Comparison of ENCODE assay signal across 29 cellular contexts in genomic region chr4:6748286-6748685, GRCh38. TPM values are rescaled to one million over a fixed set of nuclear protein-coding genes. Genes with fewer than 3 reads are reported as not detected.
DNase-seq lines count a peak whose midpoint lies in the region; ATAC-seq and TF ChIP-seq lines count a peak whose summit lies in the region.
"Had no signal": no experiment of that assay in that cellular context is flagged by ENCODE, and none has a peak within 500 bp of the region (broad histone marks: within the 10 kb centered on the region; RNA-seq: fewer than 3 reads in every experiment).

No MANE protein-coding gene starts in this region.

- peaks cover 2% of the 10 kb centered on the region for H3F3A ChIP-seq in neural progenitor cell (ENCODE audit: low read depth)

- no peak overlapping the region for H3K9ac ChIP-seq in neural progenitor cell
- H3K9ac ChIP-seq: parathyroid adenoma had no signal

- TF ChIP-seq CTCF in RWPE1 (conservative IDR thresholded peaks at IDR 0.05; ENCODE audit: low read depth) (no peak), esophagus squamous epithelium (IDR thresholded peaks at IDR 0.05) (no peak), neural progenitor cell (IDR thresholded peaks at IDR 0.05) (no peak), upper lobe of left lung (IDR thresholded peaks at IDR 0.05) (no peak)

- H3K4me3 ChIP-seq in esophagus squamous epithelium (no peak overlapping the region), neural progenitor cell (no peak overlapping the region), upper lobe of left lung (no peak overlapping the region)
- H3K4me3 ChIP-seq: heart right ventricle, mucosa of descending colon, smooth muscle cell, testis had no signal

- intact Hi-C loops in esophagus squamous epithelium (cut with DNase I): no loop called here

- WGBS in esophagus squamous epithelium, 2 donors: 83 to 84% methylated on average over 5 to 8 of the region's 9 CpGs
- WGBS in upper lobe of left lung, 2 donors: 83 to 89% methylated on average over 7 to 9 of the region's 9 CpGs

- no peaks in the 10 kb centered on the region for H3K79me2 ChIP-seq in neural progenitor cell (ENCODE audit: low read depth)
- H3K79me2 ChIP-seq: parathyroid adenoma had no signal

- no peak for TF ChIP-seq POLR2A in esophagus squamous epithelium (IDR thresholded peaks at IDR 0.05)
- no peak for TF ChIP-seq POLR2A in upper lobe of left lung (IDR thresholded peaks at IDR 0.05)

- CTCF ChIA-PET in RWPE1 (lab: Yijun Ruan, JAX): no interaction called here

- POLR2A ChIA-PET in RWPE1 (lab: Yijun Ruan, JAX; ENCODE audit: low non-redundant PET): no interaction called here

- peak overlapping the region; percentile 37 for H3K27ac Mint-ChIP-seq in neural progenitor cell
- H3K27ac Mint-ChIP-seq: activated CD8-positive, alpha-beta memory T cell treated with anti-CD3 and anti-CD28 coated beads, Interleukin-2, amount 10 ng/mL, durations not matched to agents 7 days and 5 days; activated naive CD8-positive, alpha-beta T cell treated with anti-CD3 and anti-CD28 coated beads, Interleukin-2, amount 50 U/mL, for 24 hours had no signal

- peaks cover 20% of the 10 kb centered on the region for H3K4me1 Mint-ChIP-seq in neural progenitor cell

- no peaks in the 10 kb centered on the region for H3K36me3 ChIP-seq in esophagus squamous epithelium
- H3K36me3 ChIP-seq in neural progenitor cell: no peaks in the 10 kb centered on the region
- no peaks in the 10 kb centered on the region for H3K36me3 ChIP-seq in upper lobe of left lung
- H3K36me3 ChIP-seq: heart right ventricle had no signal

- ATAC-seq in upper lobe of left lung (ENCODE audit: low FRiP score in 2 of 2) (no peak), HG03342 (IDR thresholded peaks at IDR 0.05; ENCODE audit: unreplicated experiment) (no peak)
- ATAC-seq: activated CD8-positive, alpha-beta memory T cell treated with anti-CD3 and anti-CD28 coated beads, Interleukin-2, amount 10 ng/mL, durations not matched to agents 7 days and 5 days; activated naive CD8-positive, alpha-beta T cell treated with anti-CD3 and anti-CD28 coated beads, Interleukin-2, amount 50 U/mL, for 24 hours; stimulated activated naive CD8-positive, alpha-beta T cell treated with anti-CD3 and anti-CD28 coated beads, Interleukin-15, Interleukin-2, amounts not matched to agents 100 U/mL and 50 U/mL, for 24 hours had no signal

- H3K36me3 Mint-ChIP-seq in neural progenitor cell: no peaks in the 10 kb centered on the region
- H3K36me3 Mint-ChIP-seq: activated CD8-positive, alpha-beta memory T cell treated with anti-CD3 and anti-CD28 coated beads, Interleukin-2, amount 10 ng/mL, durations not matched to agents 7 days and 5 days had no signal

- no peaks in the 10 kb centered on the region for H4K20me1 ChIP-seq in neural progenitor cell (ENCODE audit: low read depth)

- DNase-seq in RWPE1 (ENCODE audit: low spot score) (no peak), esophagus squamous epithelium (lab: John Stamatoyannopoulos, UW) (no peak), neural progenitor cell (ENCODE audit: low spot score) (no peak), upper lobe of left lung (peak in 1 of 2 donors; percentile 65), NCI-H1105 treated with DMSO at 0.1 percent for 48 hours (lab: John Stamatoyannopoulos, UW) (no peak), iPS-NIHi7 (ENCODE audit: extremely low spot score) (no peak)
- DNase-seq: activated CD8-positive, alpha-beta memory T cell treated with anti-CD3 and anti-CD28 coated beads, Interleukin-2, amount 10 ng/mL, durations not matched to agents 7 days and 5 days; activated gamma-delta T cell treated with Interleukin-2 at 50 U/mL for 16 hours; activated naive CD8-positive, alpha-beta T cell treated with anti-CD3 and anti-CD28 coated beads, Interleukin-2, amount 50 U/mL, for 24 hours; activated T-cell treated with anti-CD3 and anti-CD28 coated beads, Interleukin-2, amount 50 U/mL, for 48 hours; C1 segment of cervical spinal cord; Caco-2; central memory CD4-positive, alpha-beta T cell; DMS53; heart right ventricle; NCI-H1092 treated with DMSO at 0.1 percent for 48 hours; NCI-H187; NCI-H524 treated with DMSO at 0.1 percent for 48 hours; NK-92 treated with Interleukin-12 subunit alpha and Interleukin-12 subunit beta, amount 100 ng/mL, for 24 hours; SIG-M5; stimulated activated naive CD8-positive, alpha-beta T cell treated with anti-CD3 and anti-CD28 coated beads, Interleukin-15, Interleukin-2, amounts not matched to agents 100 U/mL and 50 U/mL, for 24 hours; SW 1271 had no signal

- peaks cover 4% of the 10 kb centered on the region for H3K9me3 Mint-ChIP-seq in neural progenitor cell
- H3K9me3 Mint-ChIP-seq: activated naive CD8-positive, alpha-beta T cell treated with anti-CD3 and anti-CD28 coated beads, Interleukin-2, amount 50 U/mL, for 24 hours had no signal

- no peak overlapping the region for H2AFZ ChIP-seq in neural progenitor cell (replicated peaks)
- H2AFZ ChIP-seq: parathyroid adenoma had no signal

- no peak overlapping the region for H3K4me2 ChIP-seq in neural progenitor cell
- H3K4me2 ChIP-seq: smooth muscle cell had no signal

- H3K27ac ChIP-seq in RWPE1 (peak overlapping the region; percentile 87), esophagus squamous epithelium (peak overlapping the region; percentile 46 to 89 (median 84)), neural progenitor cell (no peak overlapping the region), upper lobe of left lung (peak overlapping the region; percentile 56 to 69 (median 63))
- H3K27ac ChIP-seq: parathyroid adenoma, testis had no signal

- H3K4me1 ChIP-seq in esophagus squamous epithelium (peaks cover 34 to 71% (median 42%) of the 10 kb centered on the region in 3 donors), neural progenitor cell (peaks cover 9% of the 10 kb centered on the region), upper lobe of left lung (peaks cover 20 to 40% (median 32%) of the 10 kb centered on the region in 4 donors)
- H3K4me1 ChIP-seq: parathyroid adenoma had no signal

- H3K27me3 Mint-ChIP-seq in neural progenitor cell (ENCODE audit: insufficient read depth, low read depth): peaks cover 14% of the 10 kb centered on the region
- H3K27me3 Mint-ChIP-seq: activated CD8-positive, alpha-beta memory T cell treated with anti-CD3 and anti-CD28 coated beads, Interleukin-2, amount 10 ng/mL, durations not matched to agents 7 days and 5 days; activated naive CD8-positive, alpha-beta T cell treated with anti-CD3 and anti-CD28 coated beads, Interleukin-2, amount 50 U/mL, for 24 hours had no signal

- H3K4me3 Mint-ChIP-seq in neural progenitor cell: no peak overlapping the region
- H3K4me3 Mint-ChIP-seq: activated CD8-positive, alpha-beta memory T cell treated with anti-CD3 and anti-CD28 coated beads, Interleukin-2, amount 10 ng/mL, durations not matched to agents 7 days and 5 days; activated naive CD8-positive, alpha-beta T cell treated with anti-CD3 and anti-CD28 coated beads, Interleukin-2, amount 50 U/mL, for 24 hours had no signal

- TF ChIP-seq EP300 in upper lobe of left lung (IDR thresholded peaks at IDR 0.05): no peak

- no peaks in the 10 kb centered on the region for H3K27me3 ChIP-seq in esophagus squamous epithelium
- H3K27me3 ChIP-seq in neural progenitor cell: no peaks in the 10 kb centered on the region
- no peaks in the 10 kb centered on the region for H3K27me3 ChIP-seq in upper lobe of left lung
- H3K27me3 ChIP-seq: heart right ventricle, testis had no signal

- no peaks in the 10 kb centered on the region for H3K9me3 ChIP-seq in esophagus squamous epithelium
- H3K9me3 ChIP-seq in neural progenitor cell (ENCODE audit: low read depth): no peaks in the 10 kb centered on the region
- no peaks in the 10 kb centered on the region for H3K9me3 ChIP-seq in upper lobe of left lung
- H3K9me3 ChIP-seq: Caco-2, heart right ventricle, mucosa of descending colon, testis had no signal

RNA-seq across cellular contexts. Expression of gene BLOC1S4, which starts 32.3 kb away (rescaled TPM):
- total RNA-seq in esophagus squamous epithelium (10 to 100 TPM; 12.4 to 19.6 (median 14.3) TPM), neural progenitor cell (ENCODE audit: low replicate concordance) (10.5 and 24.6 TPM in 2 replicates), upper lobe of left lung (10 to 100 TPM; 11.5 to 26.8 (median 15.3) TPM)

RNA-seq across cellular contexts. Expression of gene KIAA0232, which starts 34.2 kb away (rescaled TPM):
- total RNA-seq in esophagus squamous epithelium (10 to 100 TPM; 19.4 to 46.8 (median 35.0) TPM), neural progenitor cell (ENCODE audit: low replicate concordance) (42.9 and 52.2 TPM in 2 replicates), upper lobe of left lung (10 to 100 TPM; 22.6 to 45.0 (median 24.4) TPM)

RNA-seq across cellular contexts. Expression of gene MRFAP1L1, which starts 38.6 kb away (rescaled TPM):
- total RNA-seq in esophagus squamous epithelium: 10 to 100 TPM; 29.5 to 63.5 (median 48.2) TPM
- total RNA-seq in neural progenitor cell (ENCODE audit: low replicate concordance): 90.6 and 141 TPM in 2 replicates
- total RNA-seq in upper lobe of left lung: 10 to 100 TPM; 24.6 to 71.3 (median 50.8) TPM

RNA-seq across cellular contexts. Expression of gene S100P, which starts 54.6 kb away (rescaled TPM):
- 10 to 100 TPM; 15.8 to 65.8 (median 51.8) TPM for total RNA-seq in esophagus squamous epithelium
- total RNA-seq in neural progenitor cell (ENCODE audit: low replicate concordance): not detected in 2 replicates
- total RNA-seq in upper lobe of left lung: 10 to 100 TPM in 2 of 6 donors, 1 to 10 TPM in 2, not detected in 2; 4.1 to 22.4 (median 13.3) TPM
- total RNA-seq: HT1080, M059J had no signal
